Comparison of ENCODE assay signal across 20 cellular contexts in the genomic region with DNA sequence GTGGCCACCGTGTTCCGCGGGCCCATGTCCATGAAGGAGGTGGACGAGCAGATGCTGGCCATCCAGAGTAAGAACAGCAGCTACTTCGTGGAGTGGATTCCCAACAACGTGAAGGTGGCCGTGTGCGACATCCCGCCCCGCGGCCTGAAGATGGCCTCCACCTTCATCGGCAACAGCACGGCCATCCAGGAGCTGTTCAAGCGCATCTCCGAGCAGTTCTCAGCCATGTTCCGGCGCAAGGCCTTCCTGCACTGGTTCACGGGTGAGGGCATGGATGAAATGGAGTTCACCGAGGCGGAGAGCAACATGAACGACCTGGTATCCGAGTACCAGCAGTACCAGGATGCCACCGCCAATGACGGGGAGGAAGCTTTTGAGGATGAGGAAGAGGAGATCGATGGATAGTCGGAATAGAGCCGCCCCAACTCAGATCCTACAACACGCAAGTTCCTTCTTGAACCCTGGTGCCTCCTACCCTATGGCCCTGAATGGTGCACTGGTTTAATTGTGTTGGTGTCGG.
"Had no signal": no experiment of that assay in that cellular context is flagged by ENCODE, and none has a peak within 500 bp of the region (broad histone marks: within the 10 kb centered on the region; RNA-seq: fewer than 3 reads in every experiment).

No MANE protein-coding gene starts in this region.

- H3K36me3 ChIP-seq: uterus had no signal

- ATAC-seq: activated T-cell treated with anti-CD3 and anti-CD28 coated beads, Interleukin-2, amount 50 U/mL, for 4 hours; stimulated activated naive CD8-positive, alpha-beta T cell treated with anti-CD3 and anti-CD28 coated beads, Interleukin-15, amount 100 ng/mL, for 72 hours; T-cell had no signal

- H3K9me3 ChIP-seq: adrenal gland, esophagus squamous epithelium, thyroid gland, uterus had no signal

- H3K27ac Mint-ChIP-seq: progenitor cell of endocrine pancreas; stimulated activated naive CD8-positive, alpha-beta T cell treated with anti-CD3 and anti-CD28 coated beads, Interleukin-15, amount 100 ng/mL, for 72 hours; T-cell had no signal

- H3K27ac ChIP-seq: adrenal gland, thyroid gland, uterus had no signal

- H3K27me3 ChIP-seq: adrenal gland, esophagus squamous epithelium, thyroid gland, uterus had no signal

- H3K4me3 Mint-ChIP-seq: activated T-cell treated with anti-CD3 and anti-CD28 coated beads, Interleukin-2, amount 50 U/mL, for 4 hours; nephron; stimulated activated naive CD8-positive, alpha-beta T cell treated with anti-CD3 and anti-CD28 coated beads, Interleukin-15, amount 100 ng/mL, for 72 hours; T-cell had no signal

- H3K4me3 ChIP-seq: adrenal gland, esophagus squamous epithelium, thyroid gland, uterus had no signal

- H3K4me1 ChIP-seq: adrenal gland had no signal

- DNase-seq: activated CD4-positive, CD25-positive, alpha-beta regulatory T cell treated with anti-CD3 and anti-CD28 coated beads, Interleukin-2, amount 50 U/mL, for 72 hours; activated effector memory CD4-positive, alpha-beta T cell treated with Interleukin-2 at 50 U/mL for 16 hours; activated naive CD4-positive, alpha-beta T cell treated with anti-CD3 and anti-CD28 coated beads, Interleukin-2, amount 50 U/mL, for 16 hours; activated T-cell treated with anti-CD3 and anti-CD28 coated beads, Interleukin-2, amount 50 U/mL, for 4 hours; caudate nucleus; esophagus squamous epithelium; hippocampal formation; left ventricle myocardium superior; occipital lobe; stimulated activated CD4-positive, alpha-beta T cell treated with anti-CD3 and anti-CD28 coated beads, Interleukin-1b, Interleukin-23, amount 100 ng/mL, for 48 hours; stimulated activated naive CD8-positive, alpha-beta T cell treated with anti-CD3 and anti-CD28 coated beads, Interleukin-15, amount 100 ng/mL, for 72 hours; T-cell; thyroid gland; uterus had no signal

- FAIRE-seq: colon, endometrium, keratinocyte had no signal

- H3K9me3 Mint-ChIP-seq: activated T-cell treated with anti-CD3 and anti-CD28 coated beads, Interleukin-2, amount 50 U/mL, for 4 hours; nephron; stimulated activated naive CD8-positive, alpha-beta T cell treated with anti-CD3 and anti-CD28 coated beads, Interleukin-15, amount 100 ng/mL, for 72 hours; T-cell had no signal

- H3K27me3 Mint-ChIP-seq: progenitor cell of endocrine pancreas; stimulated activated naive CD8-positive, alpha-beta T cell treated with anti-CD3 and anti-CD28 coated beads, Interleukin-15, amount 100 ng/mL, for 72 hours; T-cell had no signal
